ENCODE assay signal across 8 cellular contexts in the genomic region with DNA sequence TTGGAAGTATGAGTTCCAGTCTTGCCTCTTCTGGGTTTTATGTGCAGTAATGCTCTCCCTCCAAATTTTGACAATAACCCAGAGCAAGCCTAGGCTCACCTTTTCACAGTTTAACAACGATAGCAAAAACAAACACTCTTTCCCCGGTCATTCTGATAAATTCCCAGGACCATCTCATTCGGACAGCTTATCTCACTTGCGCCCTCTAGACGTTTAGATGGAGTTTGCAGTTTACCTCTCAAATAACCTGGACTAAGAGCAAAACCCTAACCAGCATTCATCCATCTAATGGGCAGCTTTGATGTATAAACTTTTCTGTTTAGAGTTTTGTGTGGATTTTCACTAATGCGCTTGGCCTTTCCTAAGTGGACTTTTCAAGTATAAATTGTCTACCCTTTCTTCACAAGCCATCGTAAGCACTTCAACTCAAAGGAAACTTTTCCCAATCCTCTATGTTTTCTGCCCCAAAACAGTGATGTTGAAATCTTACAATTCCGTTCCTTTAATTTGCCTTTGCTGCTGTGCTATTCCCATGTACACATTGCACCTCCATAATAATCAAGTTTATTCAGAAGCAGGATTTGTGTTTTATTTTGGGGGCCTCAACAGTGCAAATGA.
DNase-seq lines count a peak whose midpoint lies in the region; TF ChIP-seq lines count a peak whose summit lies in the region.

No MANE protein-coding gene starts in this region.

- no peak overlapping the region for H3K27ac ChIP-seq in SJCRH30

- H3K4me3 ChIP-seq in HFF-Myc (replicated peaks; ENCODE audit: low read depth, low read length) (no peak overlapping the region), SJCRH30 (no peak overlapping the region)

- TF ChIP-seq CTCF in HFF-Myc (IDR thresholded peaks at IDR 0.05; ENCODE audit: low read depth, low read length, missing control alignments): peak; percentile 64

- no peaks in the 10 kb centered on the region for H3K9me3 ChIP-seq in SJCRH30 (replicated peaks)

- DNase-seq in DMS53 (lab: John Stamatoyannopoulos, UW): peak; percentile 86
- peak; percentile 17 for DNase-seq in HFF-Myc (ENCODE audit: extremely low read depth, low read depth)
- DNase-seq in SJCRH30: peak; percentile 31 to 72
- peak; percentile 50 for DNase-seq in iPS-NIHi11 (ENCODE audit: low spot score)
- no peak for DNase-seq in NCI-H2107 (lab: John Stamatoyannopoulos, UW)
- no peak for DNase-seq in GM19238 (ENCODE audit: insufficient read length, low spot score)
- DNase-seq in NCI-H2196 treated with DMSO at 0.1 percent for 48 hours (lab: John Stamatoyannopoulos, UW; ENCODE audit: unreplicated experiment): no peak
- no peak for DNase-seq in T-helper 2 cell

- no peaks in the 10 kb centered on the region for H3K36me3 ChIP-seq in SJCRH30

- H3K27me3 ChIP-seq in SJCRH30: no peaks in the 10 kb centered on the region

- H3K4me1 ChIP-seq in SJCRH30: no peaks in the 10 kb centered on the region

Comparison
In these comparisons a context has a peak if more than half of its experiments do, and no peak if none do; other contexts are left out.
1. DNase-seq: peak in DMS53 (single experiment), HFF-Myc (single experiment), SJCRH30 (2 of 2) and iPS-NIHi11 (single experiment); none in NCI-H2107 (single experiment), GM19238 (single experiment), NCI-H2196 treated with DMSO at 0.1 percent for 48 hours (single experiment) and T-helper 2 cell (0 of 5).